Comparison of ENCODE assay signal across 11 cellular contexts in genomic region chr11:110297726-110298297, GRCh38. TPM values are rescaled to one million over a fixed set of nuclear protein-coding genes. Genes with fewer than 3 reads are reported as not detected.
A peak's percentile ranks its signal among the peaks of the same experiment; 100 is the strongest.
DNase-seq lines count a peak whose midpoint lies in the region; ATAC-seq and TF ChIP-seq lines count a peak whose summit lies in the region.
"Had no signal": no experiment of that assay in that cellular context is flagged by ENCODE, and none has a peak within 500 bp of the region (broad histone marks: within the 10 kb centered on the region; RNA-seq: fewer than 3 reads in every experiment).

No MANE protein-coding gene starts in this region.

- no peaks in the 10 kb centered on the region for H3K9me3 ChIP-seq in psoas muscle
- no peaks in the 10 kb centered on the region for H3K9me3 ChIP-seq in suprapubic skin

- H3K27me3 ChIP-seq in psoas muscle (ENCODE audit: insufficient read depth in 3 of 3, low read length in 2 of 3) (no peaks in the 10 kb centered on the region), suprapubic skin (no peaks in the 10 kb centered on the region)

- POLR2A ChIA-PET in WTC11 (lab: Charles Lee), result no interaction called here

- DNase-seq in HuH-7.5 (ENCODE audit: low spot score) (peak; percentile 59), WTC11 (ENCODE audit: low spot score) (no peak), fibroblast of villous mesenchyme (ENCODE audit: low read depth) (peak; percentile 23), psoas muscle (no peak), Ammon's horn (ENCODE audit: low spot score) (no peak), NCI-H1417 treated with DMSO at 0.1 percent for 48 hours (lab: John Stamatoyannopoulos, UW) (no peak), suprapubic skin (ENCODE audit: low spot score in 2 of 2) (no peak)
- no peak for DNase-seq in activated CD4-positive, alpha-beta T cell treated with anti-CD3 and anti-CD28 coated beads, Interleukin-2, amount 50 U/mL, for 4 hours
- DNase-seq: activated CD4-positive, alpha-beta T cell treated with anti-CD3 and anti-CD28 coated beads, Interleukin-2, amount 10 ng/mL, durations not matched to agents 24 days and 14 days; central memory CD4-positive, alpha-beta T cell; SHP77 had no signal

- no peaks in the 10 kb centered on the region; the same call in 1 of the 2 replicates for H3K36me3 Mint-ChIP-seq in WTC11

- 89 to 94% (median 89%) methylated on average over 3 of the region's 3 CpGs for WGBS in psoas muscle, 3 donors
- WGBS in suprapubic skin, result 62% methylated on average over 3 of the region's 3 CpGs

- no peak for TF ChIP-seq EP300 in suprapubic skin (IDR thresholded peaks at IDR 0.05)

- no peak for TF ChIP-seq CTCF in WTC11 (IDR thresholded peaks at IDR 0.05)
- no peak for TF ChIP-seq CTCF in fibroblast of villous mesenchyme (IDR thresholded peaks at IDR 0.05; ENCODE audit: insufficient read depth, low read depth, low read length)
- no peak for TF ChIP-seq CTCF in psoas muscle (IDR thresholded peaks at IDR 0.05)
- TF ChIP-seq CTCF in suprapubic skin (IDR thresholded peaks at IDR 0.05), result no peak

- H3K27ac ChIP-seq in psoas muscle (peak overlapping the region; percentile 98), suprapubic skin (no peak overlapping the region)

- no peak for TF ChIP-seq POLR2A in suprapubic skin (IDR thresholded peaks at IDR 0.05)

- no peaks in the 10 kb centered on the region for H3K36me3 ChIP-seq in psoas muscle (ENCODE audit: insufficient read depth in 1 of 2, low read depth in 1 of 2)
- no peaks in the 10 kb centered on the region for H3K36me3 ChIP-seq in suprapubic skin

- ATAC-seq in WTC11 (no peak), psoas muscle (no peak)

- CTCF ChIA-PET in WTC11 (lab: Charles Lee), result interaction anchor here (0.5 kb wide), 1 partner anchor 16 kb away, joined by 6 read pairs; no protein-coding TSS in a partner anchor

- no peaks in the 10 kb centered on the region for H3K27me3 Mint-ChIP-seq in WTC11 (ENCODE audit: low read depth)
- H3K27me3 Mint-ChIP-seq: activated CD4-positive, alpha-beta T cell treated with anti-CD3 and anti-CD28 coated beads, Interleukin-2, amount 10 ng/mL, durations not matched to agents 24 days and 14 days had no signal

- H3K4me3 Mint-ChIP-seq in WTC11, result peak overlapping the region; percentile 71

- intact Hi-C loops in psoas muscle (cut with DNase I), result loop anchor here (5.0 to 10.0 kb wide), 4 partner anchors 46 to 134 kb away; partner anchors contain the start of gene FDX1 (in 1 of the 2)

- peaks cover 30% of the 10 kb centered on the region for H3K4me1 ChIP-seq in psoas muscle
- peaks cover 32% of the 10 kb centered on the region for H3K4me1 ChIP-seq in suprapubic skin

- H3K4me3 ChIP-seq in fibroblast of villous mesenchyme (ENCODE audit: low read depth, low read length), result no peak overlapping the region
- H3K4me3 ChIP-seq in psoas muscle, result no peak overlapping the region
- no peak overlapping the region for H3K4me3 ChIP-seq in suprapubic skin

- no peak overlapping the region for H3K27ac Mint-ChIP-seq in WTC11

- peaks cover 42% of the 10 kb centered on the region for H3K4me1 Mint-ChIP-seq in WTC11

- no peaks in the 10 kb centered on the region for H3K9me3 Mint-ChIP-seq in WTC11
- H3K9me3 Mint-ChIP-seq: activated CD4-positive, alpha-beta T cell treated with anti-CD3 and anti-CD28 coated beads, Interleukin-2, amount 10 ng/mL, durations not matched to agents 24 days and 14 days had no signal

TF ChIP-seq in WTC11, 78 proteins besides CTCF, POLR2A, EP300 and RAD21:
- TF ChIP-seq NFYB (CRISPR knock-in tag; conservative IDR thresholded peaks at IDR 0.05; ENCODE audit: low read depth) (no peak), AFF4 (CRISPR knock-in tag; IDR thresholded peaks at IDR 0.05; ENCODE audit: borderline replicate concordance) (no peak), PRRX2 (CRISPR knock-in tag; IDR thresholded peaks at IDR 0.05) (no peak), ZNF416 (CRISPR knock-in tag; IDR thresholded peaks at IDR 0.05) (no peak)
- TF ChIP-seq, protein P1, sequence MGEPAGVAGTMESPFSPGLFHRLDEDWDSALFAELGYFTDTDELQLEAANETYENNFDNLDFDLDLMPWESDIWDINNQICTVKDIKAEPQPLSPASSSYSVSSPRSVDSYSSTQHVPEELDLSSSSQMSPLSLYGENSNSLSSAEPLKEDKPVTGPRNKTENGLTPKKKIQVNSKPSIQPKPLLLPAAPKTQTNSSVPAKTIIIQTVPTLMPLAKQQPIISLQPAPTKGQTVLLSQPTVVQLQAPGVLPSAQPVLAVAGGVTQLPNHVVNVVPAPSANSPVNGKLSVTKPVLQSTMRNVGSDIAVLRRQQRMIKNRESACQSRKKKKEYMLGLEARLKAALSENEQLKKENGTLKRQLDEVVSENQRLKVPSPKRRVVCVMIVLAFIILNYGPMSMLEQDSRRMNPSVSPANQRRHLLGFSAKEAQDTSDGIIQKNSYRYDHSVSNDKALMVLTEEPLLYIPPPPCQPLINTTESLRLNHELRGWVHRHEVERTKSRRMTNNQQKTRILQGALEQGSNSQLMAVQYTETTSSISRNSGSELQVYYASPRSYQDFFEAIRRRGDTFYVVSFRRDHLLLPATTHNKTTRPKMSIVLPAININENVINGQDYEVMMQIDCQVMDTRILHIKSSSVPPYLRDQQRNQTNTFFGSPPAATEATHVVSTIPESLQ (CRISPR knock-in tag; IDR thresholded peaks at IDR 0.05), result no peak
- TF ChIP-seq, protein P2, sequence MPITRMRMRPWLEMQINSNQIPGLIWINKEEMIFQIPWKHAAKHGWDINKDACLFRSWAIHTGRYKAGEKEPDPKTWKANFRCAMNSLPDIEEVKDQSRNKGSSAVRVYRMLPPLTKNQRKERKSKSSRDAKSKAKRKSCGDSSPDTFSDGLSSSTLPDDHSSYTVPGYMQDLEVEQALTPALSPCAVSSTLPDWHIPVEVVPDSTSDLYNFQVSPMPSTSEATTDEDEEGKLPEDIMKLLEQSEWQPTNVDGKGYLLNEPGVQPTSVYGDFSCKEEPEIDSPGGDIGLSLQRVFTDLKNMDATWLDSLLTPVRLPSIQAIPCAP (CRISPR knock-in tag; IDR thresholded peaks at IDR 0.05), result no peak

RNA-seq across cellular contexts. Expression of gene RDX, which starts 1.4 kb away (rescaled TPM):
- total RNA-seq in WTC11 (2021) (71.8 to 77.4 TPM (median 72.9 TPM) in 3 replicates), fibroblast of villous mesenchyme (62.8 and 84.2 TPM in 2 replicates), psoas muscle (100 to 1,000 TPM; 115 to 206 (median 144) TPM), suprapubic skin (10 to 100 TPM; 24.8 to 46.4 (median 38.3) TPM)
- 10 to 100 TPM; 27.8 to 63.4 (median 42.6) TPM for polyA plus RNA-seq in psoas muscle

Comparison
In these comparisons a context has a peak if more than half of its experiments do, and no peak if none do; other contexts are left out.
1. DNase-seq: peak in HuH-7.5 (single experiment) and fibroblast of villous mesenchyme (single experiment); none in WTC11 (single experiment), psoas muscle (0 of 2), Ammon's horn (single experiment), activated CD4-positive, alpha-beta T cell treated with anti-CD3 and anti-CD28 coated beads, Interleukin-2, amount 50 U/mL, for 4 hours (0 of 2), NCI-H1417 treated with DMSO at 0.1 percent for 48 hours (single experiment) and suprapubic skin (0 of 2).